Comparison of ENCODE assay signal across 25 cellular contexts in the genomic region with DNA sequence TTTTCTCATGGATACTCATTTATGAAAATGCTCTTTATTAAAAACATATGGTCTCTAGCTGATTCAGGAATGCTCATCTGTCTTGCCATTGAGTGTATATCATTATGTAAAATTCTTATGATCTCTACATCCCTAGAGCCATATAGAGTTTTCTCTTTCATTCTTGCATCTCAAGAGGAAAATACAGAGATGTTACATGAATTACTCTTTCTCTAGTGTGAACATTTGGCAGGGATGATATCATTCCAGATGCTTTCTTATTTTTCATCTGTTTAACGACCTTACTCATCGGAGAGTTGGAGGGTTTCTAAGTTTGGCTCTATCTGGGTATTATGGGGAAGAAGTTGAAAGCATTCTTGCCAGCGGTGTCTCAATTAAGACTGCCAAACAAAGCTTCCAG.
DNase-seq lines count a peak whose midpoint lies in the region; ATAC-seq and TF ChIP-seq lines count a peak whose summit lies in the region.
"Had no signal": no experiment of that assay in that cellular context is flagged by ENCODE, and none has a peak within 500 bp of the region (broad histone marks: within the 10 kb centered on the region; RNA-seq: fewer than 3 reads in every experiment).

No MANE protein-coding gene starts in this region.

- no peak overlapping the region for H2AFZ ChIP-seq in GM23248

- H3K36me3 ChIP-seq in GM23248 (ENCODE audit: low read depth) (no peaks in the 10 kb centered on the region), adipocyte (ENCODE audit: control insufficient read depth, insufficient read depth, low read length, severe bottlenecking) (no peaks in the 10 kb centered on the region), testis (ENCODE audit: low read depth, missing control alignments) (no peaks in the 10 kb centered on the region)
- H3K36me3 ChIP-seq: prostate gland, tibial nerve had no signal

- intact Hi-C loops in testis (cut with DNase I; ENCODE audit: low total_unique reads) = no loop called here

- no peak for TF ChIP-seq POLR2A in testis (IDR thresholded peaks at IDR 0.05)

- no peaks in the 10 kb centered on the region for H3K9me3 ChIP-seq in GM23248 (ENCODE audit: low read depth)
- no peaks in the 10 kb centered on the region for H3K9me3 ChIP-seq in adipocyte (ENCODE audit: control insufficient read depth, low read length)
- H3K9me3 ChIP-seq in testis = no peaks in the 10 kb centered on the region
- H3K9me3 ChIP-seq: prostate gland had no signal

- no peak overlapping the region for H3K9ac ChIP-seq in GM23248
- H3K9ac ChIP-seq in adipocyte (ENCODE audit: low read length) = no peak overlapping the region

- H3K79me2 ChIP-seq in GM23248 (ENCODE audit: insufficient read depth) = no peaks in the 10 kb centered on the region

- POLR2A ChIA-PET in AG04449 (lab: Yijun Ruan, JAX) = no interaction called here

- CTCF ChIA-PET in AG04449 (lab: Yijun Ruan, JAX) = no interaction called here

- ATAC-seq in HG03280 (IDR thresholded peaks at IDR 0.05; ENCODE audit: unreplicated experiment) = no peak
- ATAC-seq: activated CD4-positive, alpha-beta T cell treated with anti-CD3 and anti-CD28 coated beads for 36 hours; sciatic nerve; stimulated activated naive CD8-positive, alpha-beta T cell treated with anti-CD3 and anti-CD28 coated beads, Interleukin-15, Interleukin-2, amounts not matched to agents 100 U/mL and 50 U/mL, for 24 hours had no signal

- no peak overlapping the region for H3K27ac ChIP-seq in GM23248
- H3K27ac ChIP-seq in testis = no peak overlapping the region
- H3K27ac ChIP-seq: 22Rv1, prostate gland, tibial nerve had no signal

- no peaks in the 10 kb centered on the region for H4K20me1 ChIP-seq in GM23248 (ENCODE audit: insufficient read depth)

- H3K27me3 ChIP-seq in GM23248 (replicated peaks; ENCODE audit: insufficient read depth) = no peaks in the 10 kb centered on the region
- H3K27me3 ChIP-seq in adipocyte (replicated peaks; ENCODE audit: control insufficient read depth, insufficient read depth, low read length) = no peaks in the 10 kb centered on the region
- H3K27me3 ChIP-seq in testis = no peaks in the 10 kb centered on the region
- H3K27me3 ChIP-seq: tibial nerve had no signal

- WGBS in GM23248 (ENCODE audit: low coverage in 1 of 2, low lambda C conversion rate in 2 of 2, missing lambda C conversion rate in 2 of 2), 2 experiments = 2 to 4% methylated on average over 3 of the region's 3 CpGs
- 47 to 69% methylated on average over 3 of the region's 3 CpGs for WGBS in testis, 2 donors

- H3K4me3 ChIP-seq in AG04449 (ENCODE audit: low read depth, low read length) = no peak overlapping the region
- no peak overlapping the region for H3K4me3 ChIP-seq in GM23248
- no peak overlapping the region for H3K4me3 ChIP-seq in adipocyte (ENCODE audit: low read length)
- H3K4me3 ChIP-seq in testis = no peak overlapping the region
- H3K4me3 ChIP-seq: prostate gland, tibial nerve had no signal

- peaks cover 7% of the 10 kb centered on the region; the same call in 1 of the 2 replicates for H3F3A ChIP-seq in GM23248 (ENCODE audit: insufficient read depth)

- TF ChIP-seq CTCF in AG04449 (IDR thresholded peaks at IDR 0.05; ENCODE audit: insufficient read depth, low read length, missing control alignments) = no peak
- no peak for TF ChIP-seq CTCF in testis (IDR thresholded peaks at IDR 0.05)

- no peaks in the 10 kb centered on the region for H3K9me2 ChIP-seq in GM23248 (ENCODE audit: insufficient read depth)

- in situ Hi-C loops in GM23248 (cut with MboI) = no loop called here

- peaks cover 6% of the 10 kb centered on the region for H3K4me1 ChIP-seq in GM23248 (ENCODE audit: insufficient read depth)
- H3K4me1 ChIP-seq in adipocyte (ENCODE audit: control insufficient read depth, insufficient read depth, low read length) = no peaks in the 10 kb centered on the region
- H3K4me1 ChIP-seq in testis = no peaks in the 10 kb centered on the region
- H3K4me1 ChIP-seq: prostate gland, tibial nerve had no signal

- H3K4me2 ChIP-seq in GM23248 (ENCODE audit: unreplicated experiment) = peak overlapping the region; percentile 23

- DNase-seq in AG04449 (ENCODE audit: low read depth, low spot score) (peak; percentile 41), GM23248 (peak; percentile 66), adipocyte (ENCODE audit: low read depth) (peak; percentile 50), fibroblast of the conjunctiva (ENCODE audit: low read depth) (peak; percentile 34), testis (no peak), NCI-H1417 treated with DMSO at 0.1 percent for 48 hours (lab: John Stamatoyannopoulos, UW) (no peak), COLO668 (lab: John Stamatoyannopoulos, UW; ENCODE audit: unreplicated experiment) (no peak)
- DNase-seq: activated CD4-positive, alpha-beta T cell treated with anti-CD3 and anti-CD28 coated beads for 36 hours; activated CD8-positive, alpha-beta memory T cell treated with anti-CD3 and anti-CD28 coated beads for 24 hours; activated gamma-delta T cell; activated naive CD8-positive, alpha-beta T cell treated with anti-CD3 and anti-CD28 coated beads, Interleukin-2, amount 10 ng/mL, durations not matched to agents 7 days and 5 days; activated T-cell treated with anti-CD3 and anti-CD28 coated beads, Interleukin-2, amount 50 U/mL, for 1 hour; GF-D8; HCEC 1CT; KG1; NCI-H1436 treated with DMSO at 0.1 percent for 48 hours; NCI-H446 treated with DMSO at 0.1 percent for 48 hours; NCI-H82; stimulated activated naive CD8-positive, alpha-beta T cell treated with anti-CD3 and anti-CD28 coated beads, Interleukin-15, Interleukin-2, amounts not matched to agents 100 U/mL and 50 U/mL, for 24 hours; T-helper 2 cell had no signal

Comparison
In these comparisons a context has a peak if more than half of its experiments do, and no peak if none do; other contexts are left out.
1. DNase-seq: peak in AG04449 (single experiment), GM23248 (single experiment), adipocyte (single experiment) and fibroblast of the conjunctiva (single experiment); none in testis (single experiment), NCI-H1417 treated with DMSO at 0.1 percent for 48 hours (single experiment) and COLO668 (single experiment).